ENCODE assay signal across 19 cellular contexts in genomic region chr11:13782395-13783080, GRCh38.
"Had no signal": no experiment of that assay in that cellular context is flagged by ENCODE, and none has a peak within 500 bp of the region (broad histone marks: within the 10 kb centered on the region; RNA-seq: fewer than 3 reads in every experiment).

No MANE protein-coding gene starts in this region.

- ATAC-seq: activated CD8-positive, alpha-beta T cell treated with anti-CD3 and anti-CD28 coated beads for 36 hours; activated T-cell treated with anti-CD3 and anti-CD28 coated beads, Interleukin-2, amount 50 U/mL, for 4 hours; gastroesophageal sphincter; heart right ventricle; left cardiac atrium; naive thymus-derived CD4-positive, alpha-beta T cell; stimulated activated naive B cell treated with anti-CD40 and anti-IgM and Interleukin-4, amounts not matched to agents 10 μg/mL and 1 μg/mL and 100 μg/mL, for 72 hours had no signal

- H3K79me2 ChIP-seq: parathyroid adenoma had no signal

- H3K9me3 ChIP-seq: adrenal gland, gastroesophageal sphincter, heart right ventricle, thyroid gland, vagina had no signal

- H2AFZ ChIP-seq: parathyroid adenoma had no signal

- H3K4me1 ChIP-seq: adrenal gland, gastroesophageal sphincter, heart right ventricle, parathyroid adenoma, thyroid gland, vagina had no signal

- H3K27me3 ChIP-seq: cardiac muscle cell, dorsolateral prefrontal cortex, thyroid gland, vagina had no signal

- H3K27ac ChIP-seq: adrenal gland, cardiac muscle cell, dorsolateral prefrontal cortex, gastroesophageal sphincter, heart right ventricle, parathyroid adenoma, thyroid gland, vagina, WERI-Rb-1 had no signal

- H3K36me3 ChIP-seq: adrenal gland, cardiac muscle cell, gastroesophageal sphincter, heart right ventricle, thyroid gland, vagina, WERI-Rb-1 had no signal

- H3K9ac ChIP-seq: parathyroid adenoma had no signal

- DNase-seq: activated CD8-positive, alpha-beta T cell treated with anti-CD3 and anti-CD28 coated beads for 36 hours; activated effector memory CD4-positive, alpha-beta T cell treated with Interleukin-2 at 50 U/mL for 16 hours; activated T-cell treated with anti-CD3 and anti-CD28 coated beads, Interleukin-2, amount 50 U/mL, for 4 hours; adrenal gland; dorsolateral prefrontal cortex; endodermal cell; heart right ventricle; left cardiac atrium; naive thymus-derived CD4-positive, alpha-beta T cell; stimulated activated CD4-positive, alpha-beta T cell treated with anti-CD3 and anti-CD28 coated beads, Interleukin-15, amount 100 ng/mL, for 24 hours; stimulated activated CD4-positive, alpha-beta T cell treated with anti-CD3 and anti-CD28 coated beads, Interleukin-4, amount 100 ng/mL, for 1 hour; stimulated activated naive B cell treated with anti-CD40 and anti-IgM and Interleukin-4, amounts not matched to agents 10 μg/mL and 1 μg/mL and 100 μg/mL, for 72 hours; T-helper 2 cell; thyroid gland; WERI-Rb-1 had no signal

- H3K4me3 ChIP-seq: adrenal gland, cardiac muscle cell, dorsolateral prefrontal cortex, gastroesophageal sphincter, heart right ventricle, thyroid gland, vagina had no signal
